Comparison of ENCODE assay signal across 29 cellular contexts in genomic region chrX:49264460-49264859, GRCh38. TPM values are rescaled to one million over a fixed set of nuclear protein-coding genes. Genes with fewer than 3 reads are reported as not detected.
A peak's percentile ranks its signal among the peaks of the same experiment; 100 is the strongest.
DNase-seq lines count a peak whose midpoint lies in the region; ATAC-seq lines count a peak whose summit lies in the region.
"Had no signal": no experiment of that assay in that cellular context is flagged by ENCODE, and none has a peak within 500 bp of the region (broad histone marks: within the 10 kb centered on the region; RNA-seq: fewer than 3 reads in every experiment).

Gene FOXP3, minus strand, starts transcription at chrX:49264710. Its CDS starts 6,205 bp downstream, at chrX:49258505.

- H3K27ac Mint-ChIP-seq in activated CD4-positive, alpha-beta T cell treated with anti-CD3 and anti-CD28 coated beads, Interleukin-2, amount 10 ng/mL, durations not matched to agents 24 days and 14 days, result peak within 1 kb of the TSS; percentile 73
- peak within 1 kb of the TSS; percentile 96 to 99 (median 98) for H3K27ac Mint-ChIP-seq in CD4-positive, CD25-positive, alpha-beta regulatory T cell
- peak within 1 kb of the TSS; percentile 79 for H3K27ac Mint-ChIP-seq in activated CD4-positive, alpha-beta memory T cell treated with anti-CD3 and anti-CD28 coated beads for 36 hours
- H3K27ac Mint-ChIP-seq in activated naive CD8-positive, alpha-beta T cell treated with anti-CD3 and anti-CD28 coated beads, Interleukin-2, amount 50 U/mL, for 24 hours, result peak within 1 kb of the TSS; percentile 71
- H3K27ac Mint-ChIP-seq: naive B cell; stimulated activated naive B cell treated with anti-CD40 and anti-IgM and Interleukin-4, amounts not matched to agents 10 μg/mL and 1 μg/mL and 100 μg/mL, for 72 hours had no signal

- no peaks in the 10 kb centered on the region for H3K27me3 Mint-ChIP-seq in activated CD4-positive, alpha-beta T cell treated with anti-CD3 and anti-CD28 coated beads, Interleukin-2, amount 10 ng/mL, durations not matched to agents 24 days and 14 days
- H3K27me3 Mint-ChIP-seq in CD4-positive, CD25-positive, alpha-beta regulatory T cell, result no peaks in the 10 kb centered on the region
- H3K27me3 Mint-ChIP-seq in activated CD4-positive, alpha-beta memory T cell treated with anti-CD3 and anti-CD28 coated beads for 36 hours, result no peaks in the 10 kb centered on the region
- peaks cover 3% of the 10 kb centered on the region for H3K27me3 Mint-ChIP-seq in activated naive CD8-positive, alpha-beta T cell treated with anti-CD3 and anti-CD28 coated beads, Interleukin-2, amount 50 U/mL, for 24 hours

- ATAC-seq in CD4-positive, CD25-positive, alpha-beta regulatory T cell (ENCODE audit: low read depth in 2 of 2), result no peak
- ATAC-seq in activated naive CD8-positive, alpha-beta T cell treated with anti-CD3 and anti-CD28 coated beads, Interleukin-2, amount 50 U/mL, for 24 hours, result no peak
- ATAC-seq: A549; gastrocnemius medialis; left ventricle myocardium superior; stimulated activated naive B cell treated with anti-CD40 and anti-IgM and Interleukin-4, amounts not matched to agents 10 μg/mL and 1 μg/mL and 100 μg/mL, for 72 hours had no signal

- H3K36me3 ChIP-seq in CD4-positive, CD25-positive, alpha-beta regulatory T cell (ENCODE audit: control insufficient read depth, insufficient read depth, low read length), result no peaks in the 10 kb centered on the region
- H3K36me3 ChIP-seq: esophagus squamous epithelium, gastrocnemius medialis, vagina had no signal

- no peaks in the 10 kb centered on the region for H3K9me3 Mint-ChIP-seq in activated CD4-positive, alpha-beta T cell treated with anti-CD3 and anti-CD28 coated beads, Interleukin-2, amount 10 ng/mL, durations not matched to agents 24 days and 14 days
- H3K9me3 Mint-ChIP-seq in CD4-positive, CD25-positive, alpha-beta regulatory T cell, result peaks cover 0 to 2% (median 0%) of the 10 kb centered on the region in 7 donors
- no peaks in the 10 kb centered on the region for H3K9me3 Mint-ChIP-seq in activated CD4-positive, alpha-beta memory T cell treated with anti-CD3 and anti-CD28 coated beads for 36 hours
- H3K9me3 Mint-ChIP-seq in activated naive CD8-positive, alpha-beta T cell treated with anti-CD3 and anti-CD28 coated beads, Interleukin-2, amount 50 U/mL, for 24 hours, result no peaks in the 10 kb centered on the region
- H3K9me3 Mint-ChIP-seq: IgD-negative memory B cell; stimulated activated naive B cell treated with anti-CD40 and anti-IgM and Interleukin-4, amounts not matched to agents 10 μg/mL and 1 μg/mL and 100 μg/mL, for 72 hours had no signal

- H3K36me3 Mint-ChIP-seq in activated CD4-positive, alpha-beta T cell treated with anti-CD3 and anti-CD28 coated beads, Interleukin-2, amount 10 ng/mL, durations not matched to agents 24 days and 14 days (ENCODE audit: low read depth), result peaks cover 2% of the 10 kb centered on the region
- peaks cover 39% of the 10 kb centered on the region for H3K36me3 Mint-ChIP-seq in CD4-positive, CD25-positive, alpha-beta regulatory T cell
- peaks cover 9% of the 10 kb centered on the region for H3K36me3 Mint-ChIP-seq in activated CD4-positive, alpha-beta memory T cell treated with anti-CD3 and anti-CD28 coated beads for 36 hours
- no peaks in the 10 kb centered on the region for H3K36me3 Mint-ChIP-seq in activated naive CD8-positive, alpha-beta T cell treated with anti-CD3 and anti-CD28 coated beads, Interleukin-2, amount 50 U/mL, for 24 hours (ENCODE audit: low read depth)
- H3K36me3 Mint-ChIP-seq: IgD-negative memory B cell, naive B cell had no signal

- peak within 1 kb of the TSS; percentile 97 for H3K27ac ChIP-seq in CD4-positive, CD25-positive, alpha-beta regulatory T cell (ENCODE audit: insufficient read depth, low read length, poor library complexity, severe bottlenecking)
- H3K27ac ChIP-seq: A549, esophagus squamous epithelium, gastrocnemius medialis, GM23248, RWPE1, vagina had no signal

- peak within 1 kb of the TSS; percentile 80 for H3K4me3 Mint-ChIP-seq in activated CD4-positive, alpha-beta T cell treated with anti-CD3 and anti-CD28 coated beads, Interleukin-2, amount 10 ng/mL, durations not matched to agents 24 days and 14 days
- peak within 1 kb of the TSS; percentile 96 to 100 (median 100) for H3K4me3 Mint-ChIP-seq in CD4-positive, CD25-positive, alpha-beta regulatory T cell
- H3K4me3 Mint-ChIP-seq in activated CD4-positive, alpha-beta memory T cell treated with anti-CD3 and anti-CD28 coated beads for 36 hours, result peak within 1 kb of the TSS; percentile 68
- H3K4me3 Mint-ChIP-seq in activated naive CD8-positive, alpha-beta T cell treated with anti-CD3 and anti-CD28 coated beads, Interleukin-2, amount 50 U/mL, for 24 hours, result peak within 1 kb of the TSS; percentile 67
- H3K4me3 Mint-ChIP-seq: IgD-negative memory B cell; naive B cell; stimulated activated naive B cell treated with anti-CD40 and anti-IgM and Interleukin-4, amounts not matched to agents 10 μg/mL and 1 μg/mL and 100 μg/mL, for 72 hours had no signal

- H3K4me3 ChIP-seq in CD4-positive, CD25-positive, alpha-beta regulatory T cell (ENCODE audit: low read depth, low read length), result peak within 1 kb of the TSS; percentile 98
- H3K4me3 ChIP-seq: A549, esophagus squamous epithelium, gastrocnemius medialis, GM23248, smooth muscle cell, vagina had no signal

- no peak for DNase-seq in activated CD4-positive, alpha-beta T cell treated with anti-CD3 and anti-CD28 coated beads, Interleukin-2, amount 10 ng/mL, durations not matched to agents 24 days and 14 days
- no peak for DNase-seq in activated CD4-positive, alpha-beta T cell treated with anti-CD3 and anti-CD28 coated beads for 1 hour
- DNase-seq in CD4-positive, CD25-positive, alpha-beta regulatory T cell, result peak in 2 of 3 donors; percentile 29 to 74
- DNase-seq in activated CD4-positive, alpha-beta memory T cell treated with anti-CD3 and anti-CD28 coated beads for 36 hours, result peak; percentile 30
- DNase-seq in activated naive CD8-positive, alpha-beta T cell treated with anti-CD3 and anti-CD28 coated beads, Interleukin-2, amount 50 U/mL, for 24 hours, result no peak
- DNase-seq in NCI-H2029 (lab: John Stamatoyannopoulos, UW) (no peak), NCI-H446 treated with DMSO at 0.1 percent for 48 hours (lab: John Stamatoyannopoulos, UW) (no peak), SW480 (ENCODE audit: low spot score) (no peak)
- DNase-seq: COR-L47; cortex of kidney; DMS79 treated with DMSO at 0.1 percent for 48 hours; esophagus squamous epithelium; gastrocnemius medialis; GM23248; hypothalamus; left ventricle myocardium superior; naive B cell; NCI-H1092 treated with DMSO at 0.1 percent for 48 hours; NCI-H187 treated with DMSO at 0.1 percent for 48 hours; NCI-H526 treated with DMSO at 0.1 percent for 48 hours; retina; stimulated activated CD4-positive, alpha-beta T cell treated with anti-CD3 and anti-CD28 coated beads, Interleukin-4, amount 100 ng/mL, for 1 hour; stimulated activated naive B cell treated with anti-CD40 and anti-IgM and Interleukin-4, amounts not matched to agents 10 μg/mL and 1 μg/mL and 100 μg/mL, for 72 hours had no signal

- POLR2A ChIA-PET in activated CD4-positive, alpha-beta memory T cell treated with anti-CD3 and anti-CD28 coated beads for 36 hours (lab: Charles Lee), result interaction anchor here (0.7 kb wide), 1 partner anchor 9 kb away, joined by 4 read pairs; no protein-coding TSS in a partner anchor

- no peaks in the 10 kb centered on the region for H3K9me3 ChIP-seq in CD4-positive, CD25-positive, alpha-beta regulatory T cell (ENCODE audit: control insufficient read depth in 2 of 2, low read length in 2 of 2)
- H3K9me3 ChIP-seq: A549, esophagus squamous epithelium, gastrocnemius medialis, vagina had no signal

- peaks cover 47% of the 10 kb centered on the region for H3K4me1 Mint-ChIP-seq in activated CD4-positive, alpha-beta T cell treated with anti-CD3 and anti-CD28 coated beads, Interleukin-2, amount 10 ng/mL, durations not matched to agents 24 days and 14 days
- peaks cover 0 to 53% (median 19%) of the 10 kb centered on the region in 4 donors for H3K4me1 Mint-ChIP-seq in CD4-positive, CD25-positive, alpha-beta regulatory T cell
- peaks cover 40% of the 10 kb centered on the region for H3K4me1 Mint-ChIP-seq in activated CD4-positive, alpha-beta memory T cell treated with anti-CD3 and anti-CD28 coated beads for 36 hours (ENCODE audit: low read depth)
- H3K4me1 Mint-ChIP-seq in activated naive CD8-positive, alpha-beta T cell treated with anti-CD3 and anti-CD28 coated beads, Interleukin-2, amount 50 U/mL, for 24 hours, result peaks cover 57% of the 10 kb centered on the region

- peaks cover 59% of the 10 kb centered on the region for H3K4me1 ChIP-seq in CD4-positive, CD25-positive, alpha-beta regulatory T cell (ENCODE audit: control insufficient read depth, insufficient read depth, low read length, poor library complexity, severe bottlenecking)
- H3K4me1 ChIP-seq: gastrocnemius medialis, vagina had no signal

- no peaks in the 10 kb centered on the region for H3K27me3 ChIP-seq in CD4-positive, CD25-positive, alpha-beta regulatory T cell (ENCODE audit: control insufficient read depth, insufficient read depth, low read length)
- H3K27me3 ChIP-seq: esophagus squamous epithelium, gastrocnemius medialis, vagina had no signal

- intact Hi-C loops in activated CD4-positive, alpha-beta T cell treated with anti-CD3 and anti-CD28 coated beads, Interleukin-2, amount 10 ng/mL, durations not matched to agents 24 days and 14 days (cut with micrococcal nuclease), result loop anchor here (2.0 kb wide), 1 partner anchor 30 kb away; the partner anchor contains the start of gene CCDC22
- intact Hi-C loops in activated CD4-positive, alpha-beta memory T cell treated with anti-CD3 and anti-CD28 coated beads for 36 hours (cut with micrococcal nuclease), result no loop called here

- CTCF ChIA-PET in activated CD4-positive, alpha-beta memory T cell treated with anti-CD3 and anti-CD28 coated beads for 36 hours (lab: Charles Lee), result interaction anchor here (0.9 kb wide), 1 partner anchor 29 kb away, joined by 3 read pairs; the partner anchor contains the start of gene CCDC22

RNA-seq across cellular contexts. Expression of gene FOXP3, which starts in this region (rescaled TPM):
- total RNA-seq in activated CD4-positive, alpha-beta T cell treated with anti-CD3 and anti-CD28 coated beads, Interleukin-2, amount 10 ng/mL, durations not matched to agents 24 days and 14 days, result 13.1 and 14.2 TPM in 2 replicates
- total RNA-seq in CD4-positive, CD25-positive, alpha-beta regulatory T cell, result 198 TPM
- 100 to 1,000 TPM; 154 to 190 (median 172) TPM for polyA plus RNA-seq in CD4-positive, CD25-positive, alpha-beta regulatory T cell
- total RNA-seq in activated CD4-positive, alpha-beta memory T cell treated with anti-CD3 and anti-CD28 coated beads for 36 hours, result 10 to 100 TPM; 23.1 to 23.8 TPM
- total RNA-seq: bronchial epithelial cell, gastrocnemius medialis, GM23248, left ventricle myocardium superior, smooth muscle cell had no signal
- polyA plus RNA-seq: smooth muscle cell had no signal

Comparison
In these comparisons a context has a peak if more than half of its experiments do, and no peak if none do; other contexts are left out.
1. DNase-seq: peak in CD4-positive, CD25-positive, alpha-beta regulatory T cell (2 of 3) and activated CD4-positive, alpha-beta memory T cell treated with anti-CD3 and anti-CD28 coated beads for 36 hours (single experiment); none in activated CD4-positive, alpha-beta T cell treated with anti-CD3 and anti-CD28 coated beads, Interleukin-2, amount 10 ng/mL, durations not matched to agents 24 days and 14 days (single experiment), activated CD4-positive, alpha-beta T cell treated with anti-CD3 and anti-CD28 coated beads for 1 hour (single experiment), activated naive CD8-positive, alpha-beta T cell treated with anti-CD3 and anti-CD28 coated beads, Interleukin-2, amount 50 U/mL, for 24 hours (single experiment), NCI-H2029 (single experiment), NCI-H446 treated with DMSO at 0.1 percent for 48 hours (single experiment) and SW480 (single experiment).
2. Peak in every context shown above with its lines, with median percentiles within 50 percentile points of each other: H3K27ac Mint-ChIP-seq and H3K4me3 Mint-ChIP-seq.